8 cellular contexts compared by ENCODE assay signal in the genomic region with DNA sequence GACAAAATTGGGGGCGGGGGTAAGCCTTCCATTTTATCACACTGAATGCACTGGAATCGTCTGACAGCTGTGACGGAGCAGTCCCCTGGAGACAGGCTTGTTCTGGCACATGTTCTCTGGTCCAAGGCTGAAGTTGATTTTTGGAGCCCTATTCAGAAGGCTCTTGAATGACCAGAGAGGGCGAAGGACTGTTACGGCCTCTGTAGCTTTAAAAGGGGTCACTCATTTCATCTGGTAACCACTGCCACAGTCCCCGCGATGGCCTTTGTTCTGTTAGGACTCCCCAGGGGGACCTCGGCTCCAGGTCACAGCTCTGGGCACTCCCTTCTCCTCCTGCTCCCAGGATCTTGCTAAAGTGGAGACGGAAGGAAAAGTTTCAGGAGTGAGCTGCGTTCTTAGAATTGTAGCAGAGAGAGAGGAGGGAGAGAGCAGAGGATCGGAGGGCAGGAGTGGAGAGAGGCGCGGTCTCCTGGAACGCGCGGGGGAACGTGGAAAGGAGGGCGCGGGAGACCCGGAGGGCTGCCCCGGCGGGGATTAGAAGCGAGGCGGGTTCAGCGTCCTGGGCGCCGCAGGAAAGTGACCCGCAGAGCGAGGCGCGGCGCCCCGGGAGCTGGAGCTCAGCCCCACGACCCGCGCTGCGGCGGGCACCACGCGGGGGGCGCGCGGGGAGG.
DNase-seq lines count a peak whose midpoint lies in the region; ATAC-seq and TF ChIP-seq lines count a peak whose summit lies in the region.
"Had no signal": no experiment of that assay in that cellular context is flagged by ENCODE, and none has a peak within 500 bp of the region (broad histone marks: within the 10 kb centered on the region; RNA-seq: fewer than 3 reads in every experiment).

No MANE protein-coding gene starts in this region.

- H3K36me3 ChIP-seq in RWPE2 (ENCODE audit: low read depth), result no peaks in the 10 kb centered on the region
- H3K36me3 ChIP-seq in endodermal cell (ENCODE audit: control insufficient read depth, insufficient read depth, low read length), result no peaks in the 10 kb centered on the region

- H3K4me3 Mint-ChIP-seq in endodermal cell, result peak overlapping the region; percentile 73

- no peak overlapping the region for H3K27ac Mint-ChIP-seq in endodermal cell

- DNase-seq in GM03348 (ENCODE audit: low spot score) (peak; percentile 9), RWPE2 (ENCODE audit: low spot score) (no peak), endodermal cell (peak; percentile 69), omental fat pad (ENCODE audit: low spot score) (no peak), NCI-H510A treated with DMSO at 0.1 percent for 48 hours (lab: John Stamatoyannopoulos, UW) (no peak)
- DNase-seq: activated CD4-positive, CD25-positive, alpha-beta regulatory T cell had no signal

- H3K27ac ChIP-seq in RWPE2 (ENCODE audit: poor library complexity, severe bottlenecking) (no peak overlapping the region), endodermal cell (ENCODE audit: low read depth, low read length) (peak overlapping the region; percentile 14)

- H3K9me3 ChIP-seq in RWPE2 (ENCODE audit: severe bottlenecking) (no peaks in the 10 kb centered on the region), endodermal cell (ENCODE audit: control insufficient read depth, low read length) (no peaks in the 10 kb centered on the region)

- ATAC-seq in RWPE2 (ENCODE audit: low read depth), result 0 out of 3 replicates have a peak, but pooled peaks have one; percentile 19
- ATAC-seq in omental fat pad (ENCODE audit: low FRiP score), result peak; percentile 37
- ATAC-seq in GM21717 (IDR thresholded peaks at IDR 0.05; ENCODE audit: unreplicated experiment), result no peak
- no peak for ATAC-seq in HG02884 (IDR thresholded peaks at IDR 0.05; ENCODE audit: unreplicated experiment)

- WGBS in endodermal cell (ENCODE audit: insufficient coverage in 1 of 2, insufficient read length in 1 of 2), 2 experiments, result 3 to 6% methylated on average over 15 to 43 of the region's 43 CpGs

- TF ChIP-seq CTCF in RWPE2 (IDR thresholded peaks at IDR 0.05; ENCODE audit: poor library complexity, severe bottlenecking) (no peak), endodermal cell (conservative IDR thresholded peaks at IDR 0.05) (no peak), omental fat pad (IDR thresholded peaks at IDR 0.05) (no peak)

- H3K9me3 Mint-ChIP-seq in endodermal cell, result no peaks in the 10 kb centered on the region

- H3K4me1 Mint-ChIP-seq in endodermal cell, result peaks cover 8% of the 10 kb centered on the region

- H3K36me3 Mint-ChIP-seq in endodermal cell (ENCODE audit: low read depth), result no peaks in the 10 kb centered on the region

- H3K27me3 Mint-ChIP-seq in endodermal cell (ENCODE audit: insufficient read depth), result peaks cover 74% of the 10 kb centered on the region

- H3K4me3 ChIP-seq in RWPE2 (ENCODE audit: severe bottlenecking), result no peak overlapping the region
- peak overlapping the region; percentile 69 for H3K4me3 ChIP-seq in endodermal cell (ENCODE audit: low read length)

- H3K27me3 ChIP-seq in RWPE2 (ENCODE audit: insufficient read depth, poor library complexity, severe bottlenecking) (peaks cover 76% of the 10 kb centered on the region), endodermal cell (ENCODE audit: control insufficient read depth, insufficient read depth, low read length, poor library complexity, severe bottlenecking) (peaks cover 61% of the 10 kb centered on the region)

- H3K4me1 ChIP-seq in RWPE2 (ENCODE audit: insufficient read depth, poor library complexity, severe bottlenecking) (no peaks in the 10 kb centered on the region), endodermal cell (ENCODE audit: control insufficient read depth, insufficient read depth, low read length) (no peaks in the 10 kb centered on the region)

- no peak overlapping the region for H3K9ac ChIP-seq in endodermal cell (ENCODE audit: extremely low read depth, low read length, poor library complexity, severe bottlenecking)

Comparison
In these comparisons a context has a peak if more than half of its experiments do, and no peak if none do; other contexts are left out.
1. DNase-seq: peak in GM03348 (single experiment) and endodermal cell (single experiment); none in RWPE2 (single experiment), omental fat pad (single experiment) and NCI-H510A treated with DMSO at 0.1 percent for 48 hours (single experiment).
2. ATAC-seq: peak in RWPE2 (single experiment) and omental fat pad (single experiment); none in GM21717 (single experiment) and HG02884 (single experiment).